Comparison of ENCODE assay signal across 21 cellular contexts in the genomic region with DNA sequence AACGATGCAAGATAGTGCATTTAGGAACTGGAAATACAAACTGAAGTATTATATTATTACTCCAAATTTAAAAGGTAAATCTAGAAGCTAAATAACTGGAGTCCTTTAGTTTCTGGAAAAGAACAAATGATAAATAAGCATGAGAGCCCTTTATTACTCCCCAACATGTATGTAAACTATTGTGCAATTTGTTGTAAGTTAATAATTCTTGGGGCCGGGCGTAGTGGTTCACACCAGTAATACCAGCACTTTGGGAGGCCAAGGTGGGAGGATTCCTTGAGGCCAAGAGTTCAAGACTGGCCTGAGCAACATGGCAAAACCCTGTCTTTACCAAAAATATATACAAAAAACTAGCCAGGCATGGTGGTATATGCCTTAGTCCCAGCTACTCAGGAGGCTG. TPM values are rescaled to one million over a fixed set of nuclear protein-coding genes. Genes with fewer than 3 reads are reported as not detected.
DNase-seq lines count a peak whose midpoint lies in the region; ATAC-seq, FAIRE-seq and TF ChIP-seq lines count a peak whose summit lies in the region.
"Had no signal": no experiment of that assay in that cellular context is flagged by ENCODE, and none has a peak within 500 bp of the region (broad histone marks: within the 10 kb centered on the region; RNA-seq: fewer than 3 reads in every experiment).

No MANE protein-coding gene starts in this region.

- TF ChIP-seq EP300 in HepG2 (IDR thresholded peaks at IDR 0.05; ENCODE audit: low read depth in 2 of 2, low read length in 2 of 2) (no peak), HepG2 (CRISPR knock-in tag; IDR thresholded peaks at IDR 0.05; ENCODE audit: borderline replicate concordance) (no peak), stomach (IDR thresholded peaks at IDR 0.05) (no peak)

- no peaks in the 10 kb centered on the region for H3K36me3 ChIP-seq in HepG2 (replicated peaks in 1 of 2; ENCODE audit: control insufficient read depth in 1 of 2, insufficient read depth in 2 of 2, low read length in 2 of 2)
- no peaks in the 10 kb centered on the region for H3K36me3 ChIP-seq in right lobe of liver
- peaks cover 14% of the 10 kb centered on the region for H3K36me3 ChIP-seq in OCI-LY1 (ENCODE audit: insufficient read depth, low read length)
- H3K36me3 ChIP-seq in stomach = no peaks in the 10 kb centered on the region
- no peaks in the 10 kb centered on the region for H3K36me3 ChIP-seq in Caco-2 (ENCODE audit: control insufficient read depth, insufficient read depth, low read length)

- H3K9me2 ChIP-seq in OCI-LY1 (ENCODE audit: low read depth, low read length) = no peaks in the 10 kb centered on the region

- 93% methylated on average over 3 of the region's 3 CpGs for WGBS in HepG2 (ENCODE audit: low lambda C conversion rate)
- WGBS in right lobe of liver (ENCODE audit: insufficient coverage, low coverage, low lambda C conversion rate, missing lambda C conversion rate) = 55% methylated on average over 3 of the region's 3 CpGs
- WGBS in stomach, 5 donors = 92 to 95% (median 94%) methylated on average over 3 of the region's 3 CpGs

- BruUV-seq in HepG2 (replicated peaks; lab: Mats Ljungman, UMichigan) (no TSS peak), Caco-2 (replicated peaks; lab: Mats Ljungman, UMichigan) (no TSS peak)

- no peaks in the 10 kb centered on the region for H3K9me3 Mint-ChIP-seq in Caco-2 (ENCODE audit: unreplicated experiment)
- H3K9me3 Mint-ChIP-seq: CD4-positive, alpha-beta T cell; CD8-positive, alpha-beta T cell had no signal

- H3K4me2 ChIP-seq in HepG2 (ENCODE audit: low read depth, low read length) = no peak overlapping the region
- H3K4me2 ChIP-seq in OCI-LY1 (ENCODE audit: low read length) = no peak overlapping the region
- H3K4me2 ChIP-seq: A549; BLaER1 treated with 17β-estradiol and CSF1 and Interleukin-3, amounts not matched to agents 10 nM and 100 nM had no signal

- H3K27me3 ChIP-seq in HepG2 (ENCODE audit: control insufficient read depth in 1 of 2, insufficient read depth in 2 of 2, low read length in 2 of 2) (no peaks in the 10 kb centered on the region), right lobe of liver (no peaks in the 10 kb centered on the region), OCI-LY1 (ENCODE audit: insufficient read depth, low read length) (no peaks in the 10 kb centered on the region), stomach (no peaks in the 10 kb centered on the region), Caco-2 (replicated peaks; ENCODE audit: control insufficient read depth, insufficient read depth, low read length) (no peaks in the 10 kb centered on the region)
- H3K27me3 ChIP-seq: BLaER1 treated with 17β-estradiol and CSF1 and Interleukin-3, amounts not matched to agents 10 nM and 100 nM had no signal

- H3K27ac ChIP-seq in HepG2 (ENCODE audit: extremely low read length, insufficient read depth, low read length) = no peak overlapping the region
- no peak overlapping the region for H3K27ac ChIP-seq in right lobe of liver
- H3K27ac ChIP-seq in OCI-LY1 (ENCODE audit: low read depth, low read length, poor library complexity, severe bottlenecking) = peak overlapping the region; percentile 67
- H3K27ac ChIP-seq in stomach = peak overlapping the region in 3 of 5 donors; percentile 13 to 39 (median 16)
- H3K27ac ChIP-seq in caudate nucleus (ENCODE audit: low read depth, low read length) = no peak overlapping the region
- H3K27ac ChIP-seq: 22Rv1; A549; BLaER1 treated with 17β-estradiol and CSF1 and Interleukin-3, amounts not matched to agents 10 nM and 100 nM; C4-2B had no signal

- no peak for ATAC-seq in HepG2
- ATAC-seq in right lobe of liver = no peak
- ATAC-seq: A549; CD8-positive, alpha-beta T cell had no signal

- no peak for FAIRE-seq in HepG2 (lab: Jason Lieb, UNC)
- FAIRE-seq: A549, D721Med, G401.6, GM12891, GM19239 had no signal

- TF ChIP-seq CTCF in HepG2 (CRISPR knock-in tag; IDR thresholded peaks at IDR 0.05) (no peak), right lobe of liver (IDR thresholded peaks at IDR 0.05) (no peak), OCI-LY1 (IDR thresholded peaks at IDR 0.05; ENCODE audit: low read length) (no peak), stomach (IDR thresholded peaks at IDR 0.05) (no peak), Caco-2 (IDR thresholded peaks at IDR 0.05; ENCODE audit: insufficient read depth in 1 of 2, low read depth in 1 of 2, low read length in 1 of 2, severe bottlenecking in 1 of 2, unreplicated experiment in 1 of 2) (no peak)

- peaks cover 1% of the 10 kb centered on the region; the same call in 1 of the 2 replicates for H3F3A ChIP-seq in OCI-LY1 (ENCODE audit: insufficient read depth, low read length)

- CTCF ChIA-PET in HepG2 (lab: Yijun Ruan, JAX; ENCODE audit: low intra/inter-chr PET ratio, low total read pairs) (no interaction called here), Caco-2 (lab: Charles Lee) (no interaction called here)

- no peak overlapping the region for H3K27ac Mint-ChIP-seq in Caco-2 (ENCODE audit: unreplicated experiment)

- no peaks in the 10 kb centered on the region for H3K4me1 Mint-ChIP-seq in Caco-2 (ENCODE audit: low read depth, unreplicated experiment)

- TF ChIP-seq RAD21 in HepG2 (CRISPR knock-in tag; IDR thresholded peaks at IDR 0.05) = no peak

- intact Hi-C loops in HepG2 (cut with micrococcal nuclease; ENCODE audit: unreplicated experiment) = no loop called here
- intact Hi-C loops in right lobe of liver (cut with DNase I) = no loop called here
- intact Hi-C loops in stomach (cut with DNase I; ENCODE audit: low total_unique reads) = no loop called here
- intact Hi-C loops in Caco-2 (cut with micrococcal nuclease; ENCODE audit: unreplicated experiment) = no loop called here

- in situ Hi-C loops in HepG2 (cut with HindIII; ENCODE audit: extremely low pct_ligation_motif_present, low pct_unique_long_range_greater_than_20kb) = no loop called here

- H3K9ac ChIP-seq in HepG2 (ENCODE audit: insufficient read depth, low read depth, low read length) = no peak overlapping the region
- no peak overlapping the region for H3K9ac ChIP-seq in OCI-LY1 (ENCODE audit: low read length)
- H3K9ac ChIP-seq: BLaER1 treated with 17β-estradiol and CSF1 and Interleukin-3, amounts not matched to agents 10 nM and 100 nM had no signal

- DNase-seq in HepG2 (ENCODE audit: low spot score) (no peak), right lobe of liver (no peak), stomach (no peak), caudate nucleus (lab: John Stamatoyannopoulos, UW) (no peak), Caco-2 (no peak)
- DNase-seq: AML-193; Calu3; CD4-positive, alpha-beta T cell; CD8-positive, alpha-beta T cell; DMS79 treated with DMSO at 0.1 percent for 48 hours; GF-D8 had no signal

- H3K36me3 Mint-ChIP-seq in Caco-2 (ENCODE audit: insufficient read depth, unreplicated experiment) = no peaks in the 10 kb centered on the region

- POLR2A ChIA-PET in HepG2 (lab: Yijun Ruan, JAX) (interaction anchor here (0.8 kb wide), 1 partner anchor 56 kb away, joined by 3 read pairs; no protein-coding TSS in a partner anchor), Caco-2 (lab: Charles Lee) (no interaction called here)

- H3K4me3 Mint-ChIP-seq in Caco-2 (ENCODE audit: unreplicated experiment) = no peak overlapping the region
- H3K4me3 Mint-ChIP-seq: B cell; CD8-positive, alpha-beta T cell had no signal

- H3K4me3 ChIP-seq in HepG2 (replicated peaks in 1 of 3; ENCODE audit: insufficient read depth in 1 of 3, low read depth in 2 of 3, low read length in 3 of 3) (no peak overlapping the region), right lobe of liver (no peak overlapping the region), OCI-LY1 (ENCODE audit: low read depth, low read length, poor library complexity, severe bottlenecking) (no peak overlapping the region), stomach (no peak overlapping the region), Caco-2 (ENCODE audit: low read depth, low read length) (no peak overlapping the region)
- H3K4me3 ChIP-seq: A549; BLaER1 treated with 17β-estradiol and CSF1 and Interleukin-3, amounts not matched to agents 10 nM and 100 nM had no signal

- no peaks in the 10 kb centered on the region for H3K4me1 ChIP-seq in HepG2 (ENCODE audit: insufficient read depth, low read length)
- no peaks in the 10 kb centered on the region for H3K4me1 ChIP-seq in right lobe of liver
- H3K4me1 ChIP-seq in OCI-LY1 (ENCODE audit: insufficient read depth, low read length, severe bottlenecking) = peaks cover 78% of the 10 kb centered on the region
- H3K4me1 ChIP-seq in stomach = peaks cover 8 to 87% (median 54%) of the 10 kb centered on the region in 4 donors
- no peaks in the 10 kb centered on the region for H3K4me1 ChIP-seq in Caco-2
- H3K4me1 ChIP-seq: A549 had no signal

- no peaks in the 10 kb centered on the region for H3K27me3 Mint-ChIP-seq in Caco-2 (ENCODE audit: insufficient read depth, unreplicated experiment)
- H3K27me3 Mint-ChIP-seq: B cell; CD4-positive, alpha-beta T cell had no signal

- no peak for TF ChIP-seq POLR2A in HepG2 (IDR thresholded peaks at IDR 0.05; ENCODE audit: insufficient read depth in 1 of 2, low read depth in 2 of 2, low read length in 2 of 2)
- no peak for TF ChIP-seq POLR2A in right lobe of liver (IDR thresholded peaks at IDR 0.05)
- no peak for TF ChIP-seq POLR2A in stomach (IDR thresholded peaks at IDR 0.05)

- H2AFZ ChIP-seq in HepG2 (ENCODE audit: low read length) (no peak overlapping the region), OCI-LY1 (ENCODE audit: low read length) (no peak overlapping the region)

- H3K9me3 ChIP-seq in HepG2 (ENCODE audit: low read length) (no peaks in the 10 kb centered on the region), right lobe of liver (no peaks in the 10 kb centered on the region), OCI-LY1 (ENCODE audit: low read length) (no peaks in the 10 kb centered on the region), stomach (no peaks in the 10 kb centered on the region), Caco-2 (no peaks in the 10 kb centered on the region)
- H3K9me3 ChIP-seq: A549; BLaER1 treated with 17β-estradiol and CSF1 and Interleukin-3, amounts not matched to agents 10 nM and 100 nM had no signal

- H3K79me2 ChIP-seq in HepG2 (ENCODE audit: insufficient read depth, low read length) = no peaks in the 10 kb centered on the region
- H3K79me2 ChIP-seq in OCI-LY1 (ENCODE audit: insufficient read depth, low read length) = peaks cover 76% of the 10 kb centered on the region

- H4K20me1 ChIP-seq in HepG2 (ENCODE audit: insufficient read depth, low read length) = no peaks in the 10 kb centered on the region
- H4K20me1 ChIP-seq in OCI-LY1 (ENCODE audit: insufficient read depth, low read length) = no peaks in the 10 kb centered on the region

RNA-seq across cellular contexts. Expression of a gene that starts 11.1 kb away (rescaled TPM):
- 10.8 and 15.7 TPM in 2 replicates for total RNA-seq in HepG2 (2016; rRNA removed; fragmentation: Illumina TruSeq; extraction: Trizol)
- total RNA-seq in HepG2 (2016; cell fraction: cytosol; rRNA removed; fragmentation: Illumina TruSeq; extraction: Trizol; ENCODE audit: low read depth) = 12.7 and 13.4 TPM in 2 replicates
- total RNA-seq in HepG2 (2016; cell fraction: insoluble cytoplasmic fraction; rRNA removed; fragmentation: Illumina TruSeq; extraction: Trizol) = 8.1 and 17.9 TPM in 2 replicates
- 12.6 and 12.7 TPM in 2 replicates for total RNA-seq in HepG2 (2016; cell fraction: membrane; rRNA removed; fragmentation: Illumina TruSeq; extraction: Trizol)
- 18.0 and 19.9 TPM in 2 replicates for total RNA-seq in HepG2 (2016; cell fraction: nucleus; rRNA removed; fragmentation: Illumina TruSeq; extraction: Trizol)
- polyA plus RNA-seq in HepG2 (2011; rRNA removed) = 23.8 and 30.6 TPM in 2 replicates
- 8.3 and 16.1 TPM in 2 replicates for polyA plus RNA-seq in HepG2 (2011; cell fraction: cytosol; rRNA removed)
- 265 and 362 TPM in 2 replicates for polyA plus RNA-seq in HepG2 (2011; cell fraction: nucleus; rRNA removed)
- polyA plus RNA-seq in HepG2 (2012) = 12.7 and 19.1 TPM in 2 replicates
- polyA plus RNA-seq in HepG2 (2016; cell fraction: cytosol; fragmentation: Illumina TruSeq; extraction: Trizol; ENCODE audit: low read depth) = 5.0 and 5.7 TPM in 2 replicates
- polyA plus RNA-seq in HepG2 (2016; cell fraction: insoluble cytoplasmic fraction; fragmentation: Illumina TruSeq; extraction: Trizol; ENCODE audit: low read depth) = 8.9 and 11.3 TPM in 2 replicates
- polyA plus RNA-seq in HepG2 (2016; cell fraction: membrane; fragmentation: Illumina TruSeq; extraction: Trizol; ENCODE audit: low read depth) = 8.8 and 9.1 TPM in 2 replicates
- polyA plus RNA-seq in HepG2 (2016; cell fraction: nucleus; fragmentation: Illumina TruSeq; extraction: Trizol; ENCODE audit: insufficient read depth, low read depth) = 46.2 and 59.6 TPM in 2 replicates
- 20.1 and 47.7 TPM in 2 replicates for polyA minus RNA-seq in HepG2 (2011; rRNA and poly(A)+ RNA removed; ENCODE audit: low replicate concordance)
- polyA minus RNA-seq in HepG2 (2011; cell fraction: cytosol; rRNA and poly(A)+ RNA removed) = 3.8 and 6.1 TPM in 2 replicates
- polyA minus RNA-seq in HepG2 (2011; cell fraction: nucleus; rRNA and poly(A)+ RNA removed) = 22.9 and 34.2 TPM in 2 replicates
- 10 to 100 TPM; 19.3 to 27.1 (median 25.8) TPM for total RNA-seq in right lobe of liver
- 100 to 1,000 TPM; 109 to 503 (median 285) TPM for total RNA-seq in stomach
- polyA plus RNA-seq in stomach = 100 to 1,000 TPM; 142 to 187 (median 147) TPM
- total RNA-seq in Caco-2 (2022) = 51.4 and 56.5 TPM in 2 replicates

RNA-seq across cellular contexts. Expression of a gene that starts 35.2 kb away (rescaled TPM):
- 174 and 246 TPM in 2 replicates for total RNA-seq in HepG2 (2016; rRNA removed; fragmentation: Illumina TruSeq; extraction: Trizol)
- total RNA-seq in HepG2 (2016; cell fraction: cytosol; rRNA removed; fragmentation: Illumina TruSeq; extraction: Trizol; ENCODE audit: low read depth) = 48.4 and 50.9 TPM in 2 replicates
- total RNA-seq in HepG2 (2016; cell fraction: insoluble cytoplasmic fraction; rRNA removed; fragmentation: Illumina TruSeq; extraction: Trizol) = 170 and 259 TPM in 2 replicates
- total RNA-seq in HepG2 (2016; cell fraction: membrane; rRNA removed; fragmentation: Illumina TruSeq; extraction: Trizol) = 74.9 and 82.1 TPM in 2 replicates
- total RNA-seq in HepG2 (2016; cell fraction: nucleus; rRNA removed; fragmentation: Illumina TruSeq; extraction: Trizol) = 104 TPM in 2 replicates
- 123 and 126 TPM in 2 replicates for polyA plus RNA-seq in HepG2 (2011; rRNA removed)
- polyA plus RNA-seq in HepG2 (2011; cell fraction: cytosol; rRNA removed) = 146 and 165 TPM in 2 replicates
- 121 and 128 TPM in 2 replicates for polyA plus RNA-seq in HepG2 (2011; cell fraction: nucleus; rRNA removed)
- polyA plus RNA-seq in HepG2 (2012) = 85.3 and 95.9 TPM in 2 replicates
- polyA plus RNA-seq in HepG2 (2016; cell fraction: cytosol; fragmentation: Illumina TruSeq; extraction: Trizol; ENCODE audit: low read depth) = 29.4 and 31.7 TPM in 2 replicates
- 192 and 202 TPM in 2 replicates for polyA plus RNA-seq in HepG2 (2016; cell fraction: insoluble cytoplasmic fraction; fragmentation: Illumina TruSeq; extraction: Trizol; ENCODE audit: low read depth)
- polyA plus RNA-seq in HepG2 (2016; cell fraction: membrane; fragmentation: Illumina TruSeq; extraction: Trizol; ENCODE audit: low read depth) = 40.9 and 42.5 TPM in 2 replicates
- 112 and 125 TPM in 2 replicates for polyA plus RNA-seq in HepG2 (2016; cell fraction: nucleus; fragmentation: Illumina TruSeq; extraction: Trizol; ENCODE audit: insufficient read depth, low read depth)
- 148 and 183 TPM in 2 replicates for polyA minus RNA-seq in HepG2 (2011; rRNA and poly(A)+ RNA removed; ENCODE audit: low replicate concordance)
- 49.9 and 55.2 TPM in 2 replicates for polyA minus RNA-seq in HepG2 (2011; cell fraction: cytosol; rRNA and poly(A)+ RNA removed)
- 79.3 and 97.1 TPM in 2 replicates for polyA minus RNA-seq in HepG2 (2011; cell fraction: nucleus; rRNA and poly(A)+ RNA removed)
- total RNA-seq in right lobe of liver = 10 to 100 TPM; 15.1 to 47.6 (median 24.9) TPM
- total RNA-seq in stomach = 100 to 1,000 TPM in 1 of 5 donors, 10 to 100 TPM in 4; 17.0 to 167 (median 27.8) TPM
- polyA plus RNA-seq in stomach = 10 to 100 TPM; 33.9 to 39.4 (median 39.3) TPM
- total RNA-seq in Caco-2 (2022) = 120 and 123 TPM in 2 replicates

Comparison
In these comparisons a context has a peak if more than half of its experiments do, and no peak if none do; other contexts are left out.
1. H3K27ac ChIP-seq: peak in OCI-LY1 (single experiment) and stomach (3 of 5); none in HepG2 (single experiment), right lobe of liver (0 of 3) and caudate nucleus (single experiment).